8 cellular contexts compared by ENCODE assay signal in genomic region chr3:142224482-142225072, GRCh38. TPM values are rescaled to one million over a fixed set of nuclear protein-coding genes. Genes with fewer than 3 reads are reported as not detected.
DNase-seq lines count a peak whose midpoint lies in the region; ATAC-seq and TF ChIP-seq lines count a peak whose summit lies in the region.

No MANE protein-coding gene starts in this region.

- H3K27ac ChIP-seq in PC-3 (ENCODE audit: low read length) (peak overlapping the region; percentile 58; the same call in 1 of the 2 replicates), ovary (peak overlapping the region; percentile 95)

- H4K20me1 ChIP-seq in PC-3 (ENCODE audit: low read length): no peaks in the 10 kb centered on the region

- BruUV-seq in PC-3 (replicated peaks; lab: Mats Ljungman, UMichigan): no TSS peak

- peak overlapping the region; percentile 87 for H2AFZ ChIP-seq in PC-3 (ENCODE audit: low read length)

- DNase-seq in PC-3 (no peak), epithelial cell of esophagus (ENCODE audit: low read depth) (no peak), ovary (no peak), ecto neural progenitor cell (ENCODE audit: low spot score) (no peak), nucleus accumbens (lab: John Stamatoyannopoulos, UW) (no peak), omental fat pad (ENCODE audit: low spot score) (no peak)

- no peaks in the 10 kb centered on the region for H3F3A ChIP-seq in PC-3 (ENCODE audit: low read length, unreplicated experiment)

- H3K27me3 ChIP-seq in PC-3 (ENCODE audit: low read length) (no peaks in the 10 kb centered on the region), ovary (no peaks in the 10 kb centered on the region)

- H3K36me3 ChIP-seq in ES-I3 (ENCODE audit: insufficient read depth, low read length) (no peaks in the 10 kb centered on the region), PC-3 (ENCODE audit: low read depth, low read length) (no peaks in the 10 kb centered on the region), ovary (no peaks in the 10 kb centered on the region)

- no peak for TF ChIP-seq CTCF in PC-3 (conservative IDR thresholded peaks at IDR 0.05; ENCODE audit: low read depth, low read length)
- TF ChIP-seq CTCF in epithelial cell of esophagus (IDR thresholded peaks at IDR 0.05; ENCODE audit: insufficient read depth, low read depth, low read length, missing control alignments): no peak
- TF ChIP-seq CTCF in ovary (IDR thresholded peaks at IDR 0.05): no peak
- TF ChIP-seq CTCF in omental fat pad (IDR thresholded peaks at IDR 0.05): no peak

- TF ChIP-seq POLR2A in ovary (IDR thresholded peaks at IDR 0.05): no peak

- H3K79me2 ChIP-seq in PC-3 (ENCODE audit: low read length): peaks cover 10% of the 10 kb centered on the region

- peak overlapping the region; percentile 87 for H3K9ac ChIP-seq in ES-I3 (ENCODE audit: low read depth, low read length)
- H3K9ac ChIP-seq in PC-3 (ENCODE audit: low read length): peak overlapping the region; percentile 84

- POLR2A ChIA-PET in PC-3 (lab: Charles Lee; ENCODE audit: unreplicated experiment): no interaction called here

- TF ChIP-seq EP300 in ovary (IDR thresholded peaks at IDR 0.05): no peak

- 9 to 13% (median 10%) methylated on average over 10 of the region's 10 CpGs for WGBS in ovary, 3 donors

- H3K4me2 ChIP-seq in PC-3 (ENCODE audit: low read length): peak overlapping the region; percentile 91

- intact Hi-C loops in PC-3 (cut with micrococcal nuclease) (loop anchor here (5.0 kb wide), 2 partner anchors 58 to 97 kb away; no protein-coding TSS in a partner anchor), ovary (cut with DNase I) (loop anchor here in 1 of 4 donors (5.0 kb wide), 1 partner anchor 53 kb away; no protein-coding TSS in a partner anchor)

- ATAC-seq in PC-3 (no peak), GM18502 (IDR thresholded peaks at IDR 0.05; ENCODE audit: poor library complexity, unreplicated experiment) (no peak), omental fat pad (ENCODE audit: low FRiP score) (no peak)

- no peaks in the 10 kb centered on the region for H3K9me3 ChIP-seq in ES-I3 (ENCODE audit: control insufficient read depth, insufficient read depth, low read length)
- H3K9me3 ChIP-seq in PC-3 (ENCODE audit: low read length): no peaks in the 10 kb centered on the region
- no peaks in the 10 kb centered on the region for H3K9me3 ChIP-seq in ovary

- H3K4me3 ChIP-seq in PC-3 (ENCODE audit: low read length) (peak overlapping the region; percentile 90), epithelial cell of esophagus (ENCODE audit: low read length) (peak overlapping the region; percentile 70), ovary (peak overlapping the region; percentile 84)

- CTCF ChIA-PET in PC-3 (lab: Charles Lee): no interaction called here

- H3K4me1 ChIP-seq in ES-I3 (ENCODE audit: insufficient read depth, low read length) (no peaks in the 10 kb centered on the region), PC-3 (ENCODE audit: insufficient read depth, low read length) (peaks cover 6% of the 10 kb centered on the region; the same call in 1 of the 2 replicates), ovary (ENCODE audit: insufficient read depth) (peaks cover 4% of the 10 kb centered on the region)

- H3K9me2 ChIP-seq in PC-3 (replicated peaks; ENCODE audit: low read length): no peaks in the 10 kb centered on the region

RNA-seq across cellular contexts. Expression of gene GK5, which starts 0.8 kb away (rescaled TPM):
- total RNA-seq in PC-3 (2014; rRNA removed): 4.6 and 5.5 TPM in 2 replicates
- 10 to 100 TPM; 24.4 to 52.1 (median 33.3) TPM for total RNA-seq in ovary
- polyA plus RNA-seq in ovary: 10 to 100 TPM; 12.2 to 18.2 TPM
- total RNA-seq in omental fat pad: 10 to 100 TPM; 18.7 to 30.0 (median 20.2) TPM
